In genomic region chr11:129960216-129961214, GRCh38 we compare ENCODE assay signal across 1 cellular context.
TF ChIP-seq lines count a peak whose summit lies in the region.

No MANE protein-coding gene starts in this region.

TF ChIP-seq in HepG2, 621 proteins besides CTCF, POLR2A, EP300 and RAD21 (continued from another document):
- TF ChIP-seq SAP130 (CRISPR knock-in tag; IDR thresholded peaks at IDR 0.05; ENCODE audit: low read depth), result 0 out of 2 replicates have a peak, but pooled peaks have one; percentile 14
